Comparison of ENCODE assay signal across 1 cellular context in genomic region chr13:48908381-48909087, GRCh38.
TF ChIP-seq lines count a peak whose summit lies in the region.

No MANE protein-coding gene starts in this region.

TF ChIP-seq in SK-N-SH, 30 proteins besides CTCF, POLR2A, EP300 and RAD21 (continued from another document):
- TF ChIP-seq ZBTB33 (IDR thresholded peaks at IDR 0.05; ENCODE audit: borderline replicate concordance, low read depth) (0 out of 2 replicates have a peak, but pooled peaks have one; percentile 17), GATA2 (CRISPR knock-in tag; IDR thresholded peaks at IDR 0.05) (no peak), MAX (IDR thresholded peaks at IDR 0.05; ENCODE audit: low read depth) (no peak), CHD2 (IDR thresholded peaks at IDR 0.05; ENCODE audit: low read length, partially characterized antibody) (no peak), NFIC (IDR thresholded peaks at IDR 0.05; ENCODE audit: borderline replicate concordance) (peak; percentile 65), NRF1 (IDR thresholded peaks at IDR 0.05; ENCODE audit: low read depth, low read length) (no peak), RFX5 (IDR thresholded peaks at IDR 0.05; ENCODE audit: low read length) (no peak), ELF1 (IDR thresholded peaks at IDR 0.05) (no peak), MEF2A (IDR thresholded peaks at IDR 0.05; ENCODE audit: borderline replicate concordance, low read depth) (no peak), FOSL2 (IDR thresholded peaks at IDR 0.05; ENCODE audit: borderline replicate concordance, low read depth) (peak; percentile 68; the same call in 1 of the 2 replicates), RXRA (IDR thresholded peaks at IDR 0.05; ENCODE audit: borderline replicate concordance, low read depth) (peak; percentile 49; the same call in 1 of the 2 replicates), GABPA (IDR thresholded peaks at IDR 0.05; ENCODE audit: low read depth) (no peak), TEAD4 (IDR thresholded peaks at IDR 0.05; ENCODE audit: borderline replicate concordance, insufficient read depth) (peak; percentile 44; the same call in 1 of the 2 replicates), FOXM1 (IDR thresholded peaks at IDR 0.05; ENCODE audit: low read depth) (0 out of 2 replicates have a peak, but pooled peaks have one; percentile 51), EZH2phosphoT487 (IDR thresholded peaks at IDR 0.05; ENCODE audit: borderline replicate concordance, low read depth) (no peak), FOXJ3 (CRISPR knock-in tag; IDR thresholded peaks at IDR 0.05) (no peak), MXI1 (IDR thresholded peaks at IDR 0.05; ENCODE audit: low read depth, low read length) (no peak), TCF12 (IDR thresholded peaks at IDR 0.05) (peak; percentile 82), TAF1 (IDR thresholded peaks at IDR 0.05; ENCODE audit: borderline replicate concordance, low read depth, low read length) (no peak)
- TF ChIP-seq, protein P1, sequence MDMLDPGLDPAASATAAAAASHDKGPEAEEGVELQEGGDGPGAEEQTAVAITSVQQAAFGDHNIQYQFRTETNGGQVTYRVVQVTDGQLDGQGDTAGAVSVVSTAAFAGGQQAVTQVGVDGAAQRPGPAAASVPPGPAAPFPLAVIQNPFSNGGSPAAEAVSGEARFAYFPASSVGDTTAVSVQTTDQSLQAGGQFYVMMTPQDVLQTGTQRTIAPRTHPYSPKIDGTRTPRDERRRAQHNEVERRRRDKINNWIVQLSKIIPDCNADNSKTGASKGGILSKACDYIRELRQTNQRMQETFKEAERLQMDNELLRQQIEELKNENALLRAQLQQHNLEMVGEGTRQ (IDR thresholded peaks at IDR 0.05; ENCODE audit: borderline replicate concordance, low read depth, low read length), result no peak
- TF ChIP-seq, protein P2, sequence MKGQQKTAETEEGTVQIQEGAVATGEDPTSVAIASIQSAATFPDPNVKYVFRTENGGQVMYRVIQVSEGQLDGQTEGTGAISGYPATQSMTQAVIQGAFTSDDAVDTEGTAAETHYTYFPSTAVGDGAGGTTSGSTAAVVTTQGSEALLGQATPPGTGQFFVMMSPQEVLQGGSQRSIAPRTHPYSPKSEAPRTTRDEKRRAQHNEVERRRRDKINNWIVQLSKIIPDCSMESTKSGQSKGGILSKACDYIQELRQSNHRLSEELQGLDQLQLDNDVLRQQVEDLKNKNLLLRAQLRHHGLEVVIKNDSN (IDR thresholded peaks at IDR 0.05; ENCODE audit: borderline replicate concordance, low read depth), result no peak
- TF ChIP-seq, protein P3, sequence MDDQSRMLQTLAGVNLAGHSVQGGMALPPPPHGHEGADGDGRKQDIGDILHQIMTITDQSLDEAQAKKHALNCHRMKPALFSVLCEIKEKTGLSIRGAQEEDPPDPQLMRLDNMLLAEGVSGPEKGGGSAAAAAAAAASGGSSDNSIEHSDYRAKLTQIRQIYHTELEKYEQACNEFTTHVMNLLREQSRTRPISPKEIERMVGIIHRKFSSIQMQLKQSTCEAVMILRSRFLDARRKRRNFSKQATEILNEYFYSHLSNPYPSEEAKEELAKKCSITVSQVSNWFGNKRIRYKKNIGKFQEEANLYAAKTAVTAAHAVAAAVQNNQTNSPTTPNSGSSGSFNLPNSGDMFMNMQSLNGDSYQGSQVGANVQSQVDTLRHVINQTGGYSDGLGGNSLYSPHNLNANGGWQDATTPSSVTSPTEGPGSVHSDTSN (IDR thresholded peaks at IDR 0.05), result peak; percentile 78
- TF ChIP-seq, protein P4, sequence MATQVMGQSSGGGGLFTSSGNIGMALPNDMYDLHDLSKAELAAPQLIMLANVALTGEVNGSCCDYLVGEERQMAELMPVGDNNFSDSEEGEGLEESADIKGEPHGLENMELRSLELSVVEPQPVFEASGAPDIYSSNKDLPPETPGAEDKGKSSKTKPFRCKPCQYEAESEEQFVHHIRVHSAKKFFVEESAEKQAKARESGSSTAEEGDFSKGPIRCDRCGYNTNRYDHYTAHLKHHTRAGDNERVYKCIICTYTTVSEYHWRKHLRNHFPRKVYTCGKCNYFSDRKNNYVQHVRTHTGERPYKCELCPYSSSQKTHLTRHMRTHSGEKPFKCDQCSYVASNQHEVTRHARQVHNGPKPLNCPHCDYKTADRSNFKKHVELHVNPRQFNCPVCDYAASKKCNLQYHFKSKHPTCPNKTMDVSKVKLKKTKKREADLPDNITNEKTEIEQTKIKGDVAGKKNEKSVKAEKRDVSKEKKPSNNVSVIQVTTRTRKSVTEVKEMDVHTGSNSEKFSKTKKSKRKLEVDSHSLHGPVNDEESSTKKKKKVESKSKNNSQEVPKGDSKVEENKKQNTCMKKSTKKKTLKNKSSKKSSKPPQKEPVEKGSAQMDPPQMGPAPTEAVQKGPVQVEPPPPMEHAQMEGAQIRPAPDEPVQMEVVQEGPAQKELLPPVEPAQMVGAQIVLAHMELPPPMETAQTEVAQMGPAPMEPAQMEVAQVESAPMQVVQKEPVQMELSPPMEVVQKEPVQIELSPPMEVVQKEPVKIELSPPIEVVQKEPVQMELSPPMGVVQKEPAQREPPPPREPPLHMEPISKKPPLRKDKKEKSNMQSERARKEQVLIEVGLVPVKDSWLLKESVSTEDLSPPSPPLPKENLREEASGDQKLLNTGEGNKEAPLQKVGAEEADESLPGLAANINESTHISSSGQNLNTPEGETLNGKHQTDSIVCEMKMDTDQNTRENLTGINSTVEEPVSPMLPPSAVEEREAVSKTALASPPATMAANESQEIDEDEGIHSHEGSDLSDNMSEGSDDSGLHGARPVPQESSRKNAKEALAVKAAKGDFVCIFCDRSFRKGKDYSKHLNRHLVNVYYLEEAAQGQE (IDR thresholded peaks at IDR 0.05; ENCODE audit: low read depth, low read length), result no peak
